Comparison of ENCODE assay signal across 21 cellular contexts in the genomic region with DNA sequence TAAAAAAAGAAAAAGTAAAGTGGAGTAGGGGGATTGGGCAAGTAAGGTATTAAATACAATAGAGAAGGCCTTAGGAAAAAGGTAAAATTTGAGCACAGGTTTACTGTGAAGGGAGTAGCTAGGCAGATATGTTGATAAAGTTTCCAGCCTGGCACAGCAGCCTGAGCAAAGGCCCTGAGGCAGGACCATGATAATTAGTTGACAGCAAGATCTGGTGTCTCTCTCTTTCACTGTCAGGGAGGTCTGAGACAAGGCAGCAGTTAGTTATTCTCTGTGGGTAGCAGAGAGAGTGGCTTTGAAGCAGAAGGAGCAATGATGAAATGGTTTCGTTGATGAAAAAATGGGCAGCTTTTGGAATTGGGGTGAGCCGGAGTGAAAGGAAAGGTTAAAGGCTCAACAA.
"Had no signal": no experiment of that assay in that cellular context is flagged by ENCODE, and none has a peak within 500 bp of the region (broad histone marks: within the 10 kb centered on the region; RNA-seq: fewer than 3 reads in every experiment).

No MANE protein-coding gene starts in this region.

- H3K36me3 Mint-ChIP-seq: naive thymus-derived CD4-positive, alpha-beta T cell had no signal

- H3K4me1 ChIP-seq: foreskin keratinocyte, left lung had no signal

- H3K27ac ChIP-seq: coronary artery, dorsolateral prefrontal cortex, esophagus muscularis mucosa, foreskin keratinocyte, left lung, lower lobe of right lung had no signal

- H3K27me3 ChIP-seq: esophagus muscularis mucosa, foreskin keratinocyte, heart right ventricle, left lung had no signal

- H3K9me3 ChIP-seq: esophagus muscularis mucosa, heart right ventricle, left lung, lower lobe of right lung had no signal

- H3K4me3 ChIP-seq: coronary artery, dorsolateral prefrontal cortex, esophagus muscularis mucosa, heart right ventricle, left lung, lower lobe of right lung had no signal

- H3K27ac Mint-ChIP-seq: naive thymus-derived CD4-positive, alpha-beta T cell had no signal

- DNase-seq: dorsolateral prefrontal cortex; effector CD4-positive, alpha-beta T cell; effector memory CD4-positive, alpha-beta T cell; foreskin keratinocyte; glutamatergic neuron; head of caudate nucleus; heart right ventricle; hippocampal formation; left cardiac atrium; left lung; left ventricle myocardium superior; lower lobe of right lung; mesenchymal stem cell; midbrain; naive thymus-derived CD4-positive, alpha-beta T cell had no signal

- H3K36me3 ChIP-seq: esophagus muscularis mucosa, heart right ventricle, left lung, lower lobe of right lung had no signal

- FAIRE-seq: colon, frontal cortex, islet of Langerhans, keratinocyte had no signal

- ATAC-seq: foreskin keratinocyte; left cardiac atrium; left lung; left ventricle myocardium superior; lower lobe of right lung; naive thymus-derived CD4-positive, alpha-beta T cell had no signal
